20 cellular contexts compared by ENCODE assay signal in the genomic region with DNA sequence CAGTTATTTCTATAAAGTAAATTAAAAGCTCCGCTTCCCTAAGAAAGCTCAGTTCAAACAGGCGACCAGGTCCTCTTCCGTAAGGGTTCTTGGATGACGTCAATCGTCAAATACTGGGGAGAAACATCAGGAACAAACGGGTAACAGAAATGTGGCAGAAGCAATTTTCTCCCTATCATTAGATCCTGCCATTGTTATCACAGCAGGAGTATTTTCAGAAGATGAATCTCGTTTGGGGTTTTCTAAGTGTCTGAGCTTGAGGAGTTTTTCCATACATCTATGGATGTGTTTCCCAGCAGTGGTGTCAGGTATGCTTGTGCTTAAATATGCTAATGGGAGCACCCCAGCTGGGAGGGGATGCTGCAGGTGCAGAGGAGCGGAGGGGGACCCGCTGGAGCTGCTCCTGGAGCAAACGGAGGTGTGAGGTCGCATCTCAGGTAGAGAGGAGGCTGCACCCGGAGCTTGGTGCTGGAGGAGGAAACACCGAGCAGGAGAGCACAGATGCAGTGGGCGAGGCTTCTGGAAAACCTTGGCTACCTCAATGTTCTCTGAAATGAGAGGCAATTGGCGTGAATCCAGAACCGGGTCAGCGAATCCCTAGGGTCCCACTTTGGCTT.
"Had no signal": no experiment of that assay in that cellular context is flagged by ENCODE, and none has a peak within 500 bp of the region (broad histone marks: within the 10 kb centered on the region; RNA-seq: fewer than 3 reads in every experiment).

No MANE protein-coding gene starts in this region.

- H3K27me3 ChIP-seq: tibial nerve, vagina had no signal

- H3K27ac ChIP-seq: coronary artery, parathyroid adenoma, sigmoid colon, tibial nerve, upper lobe of right lung, vagina had no signal

- ATAC-seq: natural killer cell treated with Interleukin-12 subunit alpha and Interleukin-12 subunit beta and Interleukin-15 and Interleukin-18, amount 100 ng/mL, for 72 hours; stimulated activated effector memory CD8-positive, alpha-beta T cell treated with anti-CD3 and anti-CD28 coated beads, Interleukin-12 subunit alpha, Interleukin-12 subunit beta, amount 100 ng/mL, for 72 hours; stimulated activated naive CD8-positive, alpha-beta T cell treated with anti-CD3 and anti-CD28 coated beads, Interleukin-15, Interleukin-2, amounts not matched to agents 100 U/mL and 50 U/mL, for 24 hours had no signal

- H3K9me3 ChIP-seq: upper lobe of right lung, vagina had no signal

- DNase-seq: effector CD4-positive, alpha-beta T cell; hippocampal formation; mesenchymal stem cell; midbrain; small intestine; stimulated activated CD4-positive, alpha-beta T cell treated with anti-CD3 and anti-CD28 coated beads, Interleukin-12 subunit alpha, Interleukin-12 subunit beta, amount 100 ng/mL, for 4 hours; stimulated activated CD4-positive, alpha-beta T cell treated with anti-CD3 and anti-CD28 coated beads, Interleukin-4, amount 100 ng/mL, for 1 hour; stimulated activated CD8-positive, alpha-beta memory T cell treated with anti-CD3 and anti-CD28 coated beads, Interleukin-4, amount 100 ng/mL, for 48 hours; stimulated activated naive CD8-positive, alpha-beta T cell treated with anti-CD3 and anti-CD28 coated beads, Interleukin-15, Interleukin-2, amounts not matched to agents 100 U/mL and 50 U/mL, for 24 hours had no signal

- FAIRE-seq: frontal cortex, islet of Langerhans, small intestine had no signal

- H3K79me2 ChIP-seq: parathyroid adenoma had no signal

- H3K36me3 ChIP-seq: heart left ventricle, sigmoid colon, tibial nerve, upper lobe of right lung, vagina had no signal

- H3K9ac ChIP-seq: parathyroid adenoma had no signal

- H3K4me3 ChIP-seq: upper lobe of right lung had no signal

- H2AFZ ChIP-seq: parathyroid adenoma had no signal

- H3K4me1 ChIP-seq: heart left ventricle, parathyroid adenoma, sigmoid colon, tibial nerve, upper lobe of right lung, vagina had no signal
